9 cellular contexts compared by ENCODE assay signal in genomic region chr3:40387001-40387894, GRCh38. TPM values are rescaled to one million over a fixed set of nuclear protein-coding genes. Genes with fewer than 3 reads are reported as not detected.
DNase-seq lines count a peak whose midpoint lies in the region; ATAC-seq and TF ChIP-seq lines count a peak whose summit lies in the region.
"Had no signal": no experiment of that assay in that cellular context is flagged by ENCODE, and none has a peak within 500 bp of the region (broad histone marks: within the 10 kb centered on the region; RNA-seq: fewer than 3 reads in every experiment).

A gene with protein sequence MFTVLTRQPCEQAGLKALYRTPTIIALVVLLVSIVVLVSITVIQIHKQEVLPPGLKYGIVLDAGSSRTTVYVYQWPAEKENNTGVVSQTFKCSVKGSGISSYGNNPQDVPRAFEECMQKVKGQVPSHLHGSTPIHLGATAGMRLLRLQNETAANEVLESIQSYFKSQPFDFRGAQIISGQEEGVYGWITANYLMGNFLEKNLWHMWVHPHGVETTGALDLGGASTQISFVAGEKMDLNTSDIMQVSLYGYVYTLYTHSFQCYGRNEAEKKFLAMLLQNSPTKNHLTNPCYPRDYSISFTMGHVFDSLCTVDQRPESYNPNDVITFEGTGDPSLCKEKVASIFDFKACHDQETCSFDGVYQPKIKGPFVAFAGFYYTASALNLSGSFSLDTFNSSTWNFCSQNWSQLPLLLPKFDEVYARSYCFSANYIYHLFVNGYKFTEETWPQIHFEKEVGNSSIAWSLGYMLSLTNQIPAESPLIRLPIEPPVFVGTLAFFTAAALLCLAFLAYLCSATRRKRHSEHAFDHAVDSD (plus strand): TSS chr3:40387184. CDS start chr3:40388058, 874 bp downstream.

- H3K27ac ChIP-seq in right atrium auricular region, result no peak within 1 kb of the TSS
- no peak within 1 kb of the TSS for H3K27ac ChIP-seq in gastrocnemius medialis
- H3K27ac ChIP-seq: adrenal gland had no signal

- H3K9me3 ChIP-seq in BE2C, result no peaks in the 10 kb centered on the region
- no peaks in the 10 kb centered on the region for H3K9me3 ChIP-seq in right atrium auricular region
- no peaks in the 10 kb centered on the region for H3K9me3 ChIP-seq in gastrocnemius medialis
- H3K9me3 ChIP-seq: adrenal gland had no signal

- ATAC-seq in activated naive CD8-positive, alpha-beta T cell treated with anti-CD3 and anti-CD28 coated beads, Interleukin-2, amount 50 U/mL, for 24 hours, result peak; percentile 80
- ATAC-seq in gastrocnemius medialis (no peak), HG03025 (IDR thresholded peaks at IDR 0.05; ENCODE audit: low FRiP score, unreplicated experiment) (no peak), HG03095 (IDR thresholded peaks at IDR 0.05; ENCODE audit: unreplicated experiment) (no peak)

- TF ChIP-seq CTCF in BE2C (IDR thresholded peaks at IDR 0.05; ENCODE audit: low read depth, low read length), result no peak
- TF ChIP-seq CTCF in right atrium auricular region (IDR thresholded peaks at IDR 0.05), result no peak
- TF ChIP-seq CTCF in gastrocnemius medialis (IDR thresholded peaks at IDR 0.05 in 4 of 5, conservative IDR thresholded peaks at IDR 0.05 in 1 of 5), result no peak
- TF ChIP-seq CTCF in HFFc6 (IDR thresholded peaks at IDR 0.05), result no peak

- TF ChIP-seq POLR2A in gastrocnemius medialis (IDR thresholded peaks at IDR 0.05), result no peak

- no peaks in the 10 kb centered on the region for H3K36me3 Mint-ChIP-seq in activated naive CD8-positive, alpha-beta T cell treated with anti-CD3 and anti-CD28 coated beads, Interleukin-2, amount 50 U/mL, for 24 hours (ENCODE audit: low read depth)
- no peaks in the 10 kb centered on the region for H3K36me3 Mint-ChIP-seq in HFFc6 (ENCODE audit: low read depth)

- intact Hi-C loops in gastrocnemius medialis (cut with DNase I; ENCODE audit: low total_unique reads), result no loop called here

- peak; percentile 8 for DNase-seq in BE2C
- DNase-seq in NCI-H748 (lab: John Stamatoyannopoulos, UW; ENCODE audit: unreplicated experiment), result peak; percentile 59
- peak; percentile 40 for DNase-seq in activated naive CD8-positive, alpha-beta T cell treated with anti-CD3 and anti-CD28 coated beads, Interleukin-2, amount 50 U/mL, for 24 hours
- DNase-seq in right atrium auricular region (ENCODE audit: low spot score), result no peak
- no peak for DNase-seq in gastrocnemius medialis
- DNase-seq in HFFc6, result no peak

- no peaks in the 10 kb centered on the region for H3K4me1 ChIP-seq in BE2C
- peaks cover 0 to 9% of the 10 kb centered on the region in 2 donors for H3K4me1 ChIP-seq in right atrium auricular region
- H3K4me1 ChIP-seq in gastrocnemius medialis, result no peaks in the 10 kb centered on the region

- no peaks in the 10 kb centered on the region for H3K9me3 Mint-ChIP-seq in activated naive CD8-positive, alpha-beta T cell treated with anti-CD3 and anti-CD28 coated beads, Interleukin-2, amount 50 U/mL, for 24 hours
- H3K9me3 Mint-ChIP-seq in HFFc6, result no peaks in the 10 kb centered on the region

- H3K36me3 ChIP-seq in BE2C, result no peaks in the 10 kb centered on the region
- H3K36me3 ChIP-seq in right atrium auricular region, result no peaks in the 10 kb centered on the region
- H3K36me3 ChIP-seq in gastrocnemius medialis, result no peaks in the 10 kb centered on the region
- H3K36me3 ChIP-seq: adrenal gland had no signal

- H3K27ac Mint-ChIP-seq in activated naive CD8-positive, alpha-beta T cell treated with anti-CD3 and anti-CD28 coated beads, Interleukin-2, amount 50 U/mL, for 24 hours, result no peak within 1 kb of the TSS
- H3K27ac Mint-ChIP-seq in HFFc6, result no peak within 1 kb of the TSS

- no peaks in the 10 kb centered on the region for H3K27me3 ChIP-seq in BE2C
- no peaks in the 10 kb centered on the region for H3K27me3 ChIP-seq in right atrium auricular region
- H3K27me3 ChIP-seq in gastrocnemius medialis, result peaks cover 0 to 11% (median 5%) of the 10 kb centered on the region in 3 donors

- peaks cover 3% of the 10 kb centered on the region for H3K4me1 Mint-ChIP-seq in activated naive CD8-positive, alpha-beta T cell treated with anti-CD3 and anti-CD28 coated beads, Interleukin-2, amount 50 U/mL, for 24 hours
- peaks cover 11% of the 10 kb centered on the region for H3K4me1 Mint-ChIP-seq in HFFc6 (ENCODE audit: low read depth)

- H3K27me3 Mint-ChIP-seq in activated naive CD8-positive, alpha-beta T cell treated with anti-CD3 and anti-CD28 coated beads, Interleukin-2, amount 50 U/mL, for 24 hours, result peaks cover 33% of the 10 kb centered on the region
- peaks cover 24% of the 10 kb centered on the region; the same call in 1 of the 2 replicates for H3K27me3 Mint-ChIP-seq in HFFc6 (ENCODE audit: insufficient read depth)

- H3K4me3 ChIP-seq in BE2C (ENCODE audit: low read depth, low read length) (peak within 1 kb of the TSS; percentile 53), right atrium auricular region (peak within 1 kb of the TSS; percentile 27 to 46), gastrocnemius medialis (peak within 1 kb of the TSS; percentile 32 to 51 (median 45))

- peak within 1 kb of the TSS; percentile 59 for H3K4me3 Mint-ChIP-seq in activated naive CD8-positive, alpha-beta T cell treated with anti-CD3 and anti-CD28 coated beads, Interleukin-2, amount 50 U/mL, for 24 hours
- no peak within 1 kb of the TSS for H3K4me3 Mint-ChIP-seq in HFFc6

- in situ Hi-C loops in gastrocnemius medialis (cut with MboI; ENCODE audit: low sequenced_read_pairs in 4 of 4), result no loop called here

RNA-seq across cellular contexts. Expression of the gene that starts here (rescaled TPM):
- polyA plus RNA-seq in BE2C (2012; ENCODE audit: insufficient read depth, insufficient read length, low read depth), result 0.49 TPM
- total RNA-seq in right atrium auricular region (under 1 TPM; 0.12 to 0.59 TPM), gastrocnemius medialis (1 to 10 TPM in 1 of 4 donors, under 1 TPM in 3; 0.12 to 1.1 (median 0.56) TPM)
- total RNA-seq in HFFc6 (2021; fragmentation: NEBNext Ultra II Directional; extraction: Animal tissue kit (Norgen Biotek cat#: 25700)), result not detected

Comparison
In these comparisons a context has a peak if more than half of its experiments do, and no peak if none do; other contexts are left out.
1. DNase-seq: peak in BE2C (single experiment), NCI-H748 (single experiment) and activated naive CD8-positive, alpha-beta T cell treated with anti-CD3 and anti-CD28 coated beads, Interleukin-2, amount 50 U/mL, for 24 hours (single experiment); none in right atrium auricular region (single experiment), gastrocnemius medialis (0 of 2) and HFFc6 (single experiment).
2. Peak in every context shown above with its lines, with median percentiles within 50 percentile points of each other: H3K4me3 ChIP-seq.